8 cellular contexts compared by ENCODE assay signal in genomic region chr2:12452211-12452610, GRCh38.
DNase-seq lines count a peak whose midpoint lies in the region; ATAC-seq, FAIRE-seq and TF ChIP-seq lines count a peak whose summit lies in the region.
"Had no signal": no experiment of that assay in that cellular context is flagged by ENCODE, and none has a peak within 500 bp of the region (broad histone marks: within the 10 kb centered on the region; RNA-seq: fewer than 3 reads in every experiment).

No MANE protein-coding gene starts in this region.

- no peaks in the 10 kb centered on the region for H3K27me3 ChIP-seq in dorsolateral prefrontal cortex

- TF ChIP-seq CTCF in dorsolateral prefrontal cortex (IDR thresholded peaks at IDR 0.05 in 54 of 56, conservative IDR thresholded peaks at IDR 0.05 in 2 of 56; ENCODE audit: low read depth in 1 of 56, partially characterized antibody in 56 of 56) = no peak

- no peak overlapping the region for H3K27ac ChIP-seq in dorsolateral prefrontal cortex

- peak overlapping the region; percentile 56 to 70 for H3K4me3 Mint-ChIP-seq in effector memory CD8-positive, alpha-beta T cell
- H3K4me3 Mint-ChIP-seq: endodermal cell had no signal

- no peaks in the 10 kb centered on the region for H3K27me3 Mint-ChIP-seq in effector memory CD8-positive, alpha-beta T cell

- peak overlapping the region; percentile 80 to 83 for H3K27ac Mint-ChIP-seq in effector memory CD8-positive, alpha-beta T cell
- H3K27ac Mint-ChIP-seq: endodermal cell had no signal

- H3K4me3 ChIP-seq in Jurkat, Clone E6-1 (ENCODE audit: low read length) = peak overlapping the region; percentile 39
- H3K4me3 ChIP-seq in skeletal muscle cell (ENCODE audit: low read depth, low read length) (no peak overlapping the region), dorsolateral prefrontal cortex (no peak overlapping the region)

- in situ Hi-C loops in SK-MEL-5 (cut with HindIII; ENCODE audit: low pct_unique_long_range_greater_than_20kb, low sequenced_read_pairs) = no loop called here

- H3K36me3 Mint-ChIP-seq in effector memory CD8-positive, alpha-beta T cell (ENCODE audit: insufficient read depth) = peaks cover 3% of the 10 kb centered on the region

- intact Hi-C loops in dorsolateral prefrontal cortex (cut with DNase I) = no loop called here

- no peaks in the 10 kb centered on the region for H3K9me3 Mint-ChIP-seq in effector memory CD8-positive, alpha-beta T cell
- H3K9me3 Mint-ChIP-seq: endodermal cell had no signal

- H3K4me1 Mint-ChIP-seq in effector memory CD8-positive, alpha-beta T cell (ENCODE audit: low read depth in 2 of 2) = peaks cover 18 to 29% of the 10 kb centered on the region in 2 donors

- no peak for DNase-seq in Jurkat, Clone E6-1 (ENCODE audit: low read depth, low spot score)
- DNase-seq in SK-MEL-5 (ENCODE audit: low read depth, low spot score) (peak; percentile 65), skeletal muscle cell (ENCODE audit: low read depth) (peak; percentile 69), urothelium cell line (ENCODE audit: low spot score) (no peak), DMS153 (lab: John Stamatoyannopoulos, UW) (no peak), dorsolateral prefrontal cortex (no peak)
- no peak for DNase-seq in effector memory CD8-positive, alpha-beta T cell
- DNase-seq: endodermal cell had no signal

- FAIRE-seq in urothelium cell line (lab: Jason Lieb, UNC) = no peak

- no peak for ATAC-seq in effector memory CD8-positive, alpha-beta T cell (replicated peaks)

Comparison
In these comparisons a context has a peak if more than half of its experiments do, and no peak if none do; other contexts are left out.
1. DNase-seq: peak in SK-MEL-5 (single experiment) and skeletal muscle cell (single experiment); none in Jurkat, Clone E6-1 (single experiment), effector memory CD8-positive, alpha-beta T cell (0 of 3), urothelium cell line (single experiment), DMS153 (single experiment) and dorsolateral prefrontal cortex (0 of 10).